ENCODE assay signal across 24 cellular contexts in genomic region chr2:199206536-199206935, GRCh38.
"Had no signal": no experiment of that assay in that cellular context is flagged by ENCODE, and none has a peak within 500 bp of the region (broad histone marks: within the 10 kb centered on the region; RNA-seq: fewer than 3 reads in every experiment).

No MANE protein-coding gene starts in this region.

- DNase-seq: activated B cell treated with CpG ODN at 0.5 μM for 24 hours; activated CD4-positive, alpha-beta T cell treated with anti-CD3 and anti-CD28 coated beads, Interleukin-2, amount 50 U/mL, for 1 hour; activated CD8-positive, alpha-beta T cell treated with anti-CD3 and anti-CD28 coated beads for 36 hours; activated effector memory CD4-positive, alpha-beta T cell treated with Interleukin-2 at 50 U/mL for 16 hours; activated naive CD4-positive, alpha-beta T cell treated with Interleukin-2 at 50 U/mL for 16 hours; activated T-cell treated with anti-CD3 and anti-CD28 coated beads for 4 hours; activated T-cell treated with anti-CD3 and anti-CD28 coated beads, Interleukin-2, amount 50 U/mL, for 72 hours; anterior cingulate cortex; cortex of kidney; effector memory CD8-positive, alpha-beta T cell; erythroblast; gastrocnemius medialis; glutamatergic neuron; left ventricle myocardium inferior; mucosa of descending colon; ovary; stimulated activated CD4-positive, alpha-beta T cell treated with anti-CD3 and anti-CD28 coated beads, Interleukin-12 subunit alpha, Interleukin-12 subunit beta, amount 100 ng/mL, for 4 hours; stimulated activated CD4-positive, alpha-beta T cell treated with anti-CD3 and anti-CD28 coated beads, Interleukin-4, amount 100 ng/mL, for 24 hours had no signal

- H3K27me3 ChIP-seq: gastrocnemius medialis, neutrophil, ovary had no signal

- H3K9me3 ChIP-seq: mucosa of descending colon, neutrophil, ovary had no signal

- H3K36me3 ChIP-seq: gastrocnemius medialis, left ventricle myocardium inferior, neutrophil, ovary, thoracic aorta had no signal

- H3K4me1 ChIP-seq: gastrocnemius medialis, left ventricle myocardium inferior had no signal

- H3K27ac ChIP-seq: gastrocnemius medialis, left ventricle myocardium inferior, neutrophil, ovary, skin epidermis, thoracic aorta had no signal

- ATAC-seq: activated CD8-positive, alpha-beta T cell treated with anti-CD3 and anti-CD28 coated beads for 36 hours; activated T-cell treated with anti-CD3 and anti-CD28 coated beads, Interleukin-2, amount 50 U/mL, for 72 hours; effector memory CD8-positive, alpha-beta T cell; gastrocnemius medialis; mucosa of descending colon; sciatic nerve; stimulated activated effector memory CD8-positive, alpha-beta T cell treated with anti-CD3 and anti-CD28 coated beads, Interleukin-12 subunit alpha, Interleukin-12 subunit beta, amount 100 ng/mL, for 72 hours had no signal

- H3K4me3 ChIP-seq: gastrocnemius medialis, left ventricle myocardium inferior, lung, mucosa of descending colon, ovary, skin epidermis, thoracic aorta had no signal
